In genomic region chr1:119631433-119632102, GRCh38 we compare ENCODE assay signal across 8 cellular contexts. TPM values are rescaled to one million over a fixed set of nuclear protein-coding genes. Genes with fewer than 3 reads are reported as not detected.
DNase-seq lines count a peak whose midpoint lies in the region; ATAC-seq and TF ChIP-seq lines count a peak whose summit lies in the region.

No MANE protein-coding gene starts in this region.

- peak; percentile 63 for DNase-seq in NCI-H1092 (lab: John Stamatoyannopoulos, UW)
- peak; percentile 45 for DNase-seq in cerebellar cortex (ENCODE audit: low spot score)
- DNase-seq in kidney glomerular epithelial cell (lab: John Stamatoyannopoulos, UW): peak; percentile 85
- DNase-seq in stomach: peak; percentile 87
- DNase-seq in NK-92 treated with Interleukin-12 subunit alpha and Interleukin-12 subunit beta, amount 100 ng/mL, for 24 hours (lab: John Stamatoyannopoulos, UW): no peak
- DNase-seq in activated CD4-positive, alpha-beta memory T cell treated with anti-CD3 and anti-CD28 coated beads, Interleukin-2, amount 10 ng/mL, durations not matched to agents 7 days and 5 days: no peak

- no peak overlapping the region for H3K27ac Mint-ChIP-seq in activated CD4-positive, alpha-beta memory T cell treated with anti-CD3 and anti-CD28 coated beads, Interleukin-2, amount 10 ng/mL, durations not matched to agents 7 days and 5 days

- no peak overlapping the region for H3K4me3 Mint-ChIP-seq in activated CD4-positive, alpha-beta memory T cell treated with anti-CD3 and anti-CD28 coated beads, Interleukin-2, amount 10 ng/mL, durations not matched to agents 7 days and 5 days

- no peaks in the 10 kb centered on the region for H3K9me3 Mint-ChIP-seq in activated CD4-positive, alpha-beta memory T cell treated with anti-CD3 and anti-CD28 coated beads, Interleukin-2, amount 10 ng/mL, durations not matched to agents 7 days and 5 days

- H3K27ac ChIP-seq in stomach: peak overlapping the region; percentile 65 to 86 (median 76)

- CTCF ChIA-PET in activated CD4-positive, alpha-beta memory T cell treated with anti-CD3 and anti-CD28 coated beads, Interleukin-2, amount 10 ng/mL, durations not matched to agents 7 days and 5 days (lab: Charles Lee): no interaction called here

- TF ChIP-seq CTCF in stomach (IDR thresholded peaks at IDR 0.05): no peak

- peak overlapping the region; percentile 31 to 44 (median 36) for H3K4me3 ChIP-seq in stomach

- peaks cover 0 to 6% (median 0%) of the 10 kb centered on the region in 3 donors for H3K27me3 ChIP-seq in stomach

- no peak for TF ChIP-seq EP300 in stomach (IDR thresholded peaks at IDR 0.05)

- intact Hi-C loops in stomach (cut with DNase I; ENCODE audit: low total_unique reads): no loop called here

- peaks cover 33 to 58% (median 41%) of the 10 kb centered on the region in 4 donors for H3K4me1 ChIP-seq in stomach

- H3K4me1 Mint-ChIP-seq in activated CD4-positive, alpha-beta memory T cell treated with anti-CD3 and anti-CD28 coated beads, Interleukin-2, amount 10 ng/mL, durations not matched to agents 7 days and 5 days: peaks cover 1% of the 10 kb centered on the region

- 6 to 9% (median 7%) methylated on average over 12 to 37 of the region's 37 CpGs for WGBS in stomach, 5 donors

- ATAC-seq in GM18909 (IDR thresholded peaks at IDR 0.05; ENCODE audit: poor library complexity, unreplicated experiment): peak; percentile 69
- ATAC-seq in GM21526 (IDR thresholded peaks at IDR 0.05; ENCODE audit: low FRiP score, unreplicated experiment): no peak

- H3K36me3 Mint-ChIP-seq in activated CD4-positive, alpha-beta memory T cell treated with anti-CD3 and anti-CD28 coated beads, Interleukin-2, amount 10 ng/mL, durations not matched to agents 7 days and 5 days (ENCODE audit: low read depth): no peaks in the 10 kb centered on the region

- POLR2A ChIA-PET in activated CD4-positive, alpha-beta memory T cell treated with anti-CD3 and anti-CD28 coated beads, Interleukin-2, amount 10 ng/mL, durations not matched to agents 7 days and 5 days (lab: Charles Lee): no interaction called here

- H3K27me3 Mint-ChIP-seq in activated CD4-positive, alpha-beta memory T cell treated with anti-CD3 and anti-CD28 coated beads, Interleukin-2, amount 10 ng/mL, durations not matched to agents 7 days and 5 days: peaks cover 56% of the 10 kb centered on the region

- H3K36me3 ChIP-seq in stomach: no peaks in the 10 kb centered on the region

- no peak for TF ChIP-seq POLR2A in stomach (IDR thresholded peaks at IDR 0.05)

- H3K9me3 ChIP-seq in stomach: no peaks in the 10 kb centered on the region

RNA-seq across cellular contexts. Expression of gene ZNF697, which starts 16.5 kb away (rescaled TPM):
- 10 to 100 TPM in 2 of 5 donors, 1 to 10 TPM in 3; 1.2 to 11.9 (median 9.5) TPM for total RNA-seq in stomach
- 1 to 10 TPM in 2 of 3 donors, under 1 TPM in 1; 0.78 to 2.1 (median 2.0) TPM for polyA plus RNA-seq in stomach
- total RNA-seq in activated CD4-positive, alpha-beta memory T cell treated with anti-CD3 and anti-CD28 coated beads, Interleukin-2, amount 10 ng/mL, durations not matched to agents 7 days and 5 days: under 1 TPM; 0.13 to 0.15 TPM

Comparison
In these comparisons a context has a peak if more than half of its experiments do, and no peak if none do; other contexts are left out.
1. DNase-seq: peak in NCI-H1092 (single experiment), cerebellar cortex (single experiment), kidney glomerular epithelial cell (single experiment) and stomach (single experiment); none in NK-92 treated with Interleukin-12 subunit alpha and Interleukin-12 subunit beta, amount 100 ng/mL, for 24 hours (single experiment) and activated CD4-positive, alpha-beta memory T cell treated with anti-CD3 and anti-CD28 coated beads, Interleukin-2, amount 10 ng/mL, durations not matched to agents 7 days and 5 days (single experiment).